In genomic region chr7:93284908-93285307, GRCh38 we compare ENCODE assay signal across 17 cellular contexts. TPM values are rescaled to one million over a fixed set of nuclear protein-coding genes. Genes with fewer than 3 reads are reported as not detected.
DNase-seq lines count a peak whose midpoint lies in the region; ATAC-seq and TF ChIP-seq lines count a peak whose summit lies in the region.
"Had no signal": no experiment of that assay in that cellular context is flagged by ENCODE, and none has a peak within 500 bp of the region (broad histone marks: within the 10 kb centered on the region; RNA-seq: fewer than 3 reads in every experiment).

No MANE protein-coding gene starts in this region.

- ATAC-seq in GM23338 = no peak
- ATAC-seq: A549 had no signal

- H3K27ac ChIP-seq in GM23338 (ENCODE audit: low read depth) = no peak overlapping the region
- no peak overlapping the region for H3K27ac ChIP-seq in mesendoderm (ENCODE audit: low read depth, low read length)
- H3K27ac ChIP-seq in colonic mucosa = no peak overlapping the region
- H3K27ac ChIP-seq: A549, C4-2B had no signal

- H4K20me1 ChIP-seq in GM23338 (replicated peaks; ENCODE audit: insufficient read depth) = no peaks in the 10 kb centered on the region

- no peak overlapping the region for H4K5ac ChIP-seq in mesendoderm (ENCODE audit: low read length)

- H3K79me2 ChIP-seq in GM23338 (replicated peaks; ENCODE audit: insufficient read depth) = no peaks in the 10 kb centered on the region
- no peaks in the 10 kb centered on the region for H3K79me2 ChIP-seq in mesendoderm (ENCODE audit: control insufficient read depth, insufficient read depth, low read length)

- no peak overlapping the region for H3K23ac ChIP-seq in mesendoderm (ENCODE audit: low read length)

- no peaks in the 10 kb centered on the region for H3K9me3 ChIP-seq in colonic mucosa
- H3K9me3 ChIP-seq: A549, BE2C had no signal

- H3K4me1 Mint-ChIP-seq in GM23338 = no peaks in the 10 kb centered on the region

- H3K4me3 Mint-ChIP-seq in GM23338 = no peak overlapping the region
- H3K4me3 Mint-ChIP-seq: CD4-positive, alpha-beta memory T cell; HFFc6 had no signal

- H2BK120ac ChIP-seq in mesendoderm (ENCODE audit: low read depth, low read length) = no peak overlapping the region

- H2BK5ac ChIP-seq in mesendoderm (ENCODE audit: low read length) = no peak overlapping the region

- no peak overlapping the region for H2AFZ ChIP-seq in GM23338

- WGBS in mesendoderm (ENCODE audit: extremely low coverage, insufficient coverage, low lambda C conversion rate) = no CpG with 5 or more reads among the region's 1 CpG

- H3K4me2 ChIP-seq in GM23338 = no peak overlapping the region
- H3K4me2 ChIP-seq in mesendoderm (ENCODE audit: low read length) = no peak overlapping the region
- H3K4me2 ChIP-seq: A549 had no signal

- H2BK15ac ChIP-seq in mesendoderm (replicated peaks; ENCODE audit: low read depth) = no peak overlapping the region

- H3K27me3 Mint-ChIP-seq in GM23338 (ENCODE audit: insufficient read depth, low read depth, poor library complexity) = no peaks in the 10 kb centered on the region
- H3K27me3 Mint-ChIP-seq: CD4-positive, alpha-beta memory T cell had no signal

- intact Hi-C loops in colonic mucosa (cut with DNase I) = no loop called here

- H3K27me3 ChIP-seq in GM23338 (ENCODE audit: insufficient read depth) (no peaks in the 10 kb centered on the region), mesendoderm (ENCODE audit: insufficient read depth, low read length, poor library complexity) (no peaks in the 10 kb centered on the region), colonic mucosa (no peaks in the 10 kb centered on the region)
- H3K27me3 ChIP-seq: BE2C had no signal

- TF ChIP-seq CTCF in GM23338 (conservative IDR thresholded peaks at IDR 0.05; ENCODE audit: low read depth in 2 of 2) = no peak
- TF ChIP-seq CTCF in choroid plexus epithelial cell (conservative IDR thresholded peaks at IDR 0.05; ENCODE audit: low read depth, low read length) = no peak
- no peak for TF ChIP-seq CTCF in colonic mucosa (IDR thresholded peaks at IDR 0.05)

- H3K4ac ChIP-seq in mesendoderm (ENCODE audit: low read depth, low read length) = no peak overlapping the region

- H3K18ac ChIP-seq in mesendoderm (ENCODE audit: low read length) = no peak overlapping the region

- H3K36me3 Mint-ChIP-seq in GM23338 (ENCODE audit: low read depth) = no peaks in the 10 kb centered on the region

- H2AK5ac ChIP-seq in mesendoderm (ENCODE audit: low read length) = no peak overlapping the region

- no peak overlapping the region for H3K9ac ChIP-seq in mesendoderm (ENCODE audit: low read length)
- no peak overlapping the region for H3K9ac ChIP-seq in colonic mucosa (ENCODE audit: low read depth in 2 of 2, low read length in 2 of 2)

- H3K56ac ChIP-seq in mesendoderm (ENCODE audit: low read length) = no peak overlapping the region

- H3K4me1 ChIP-seq in GM23338 (ENCODE audit: insufficient read depth) (no peaks in the 10 kb centered on the region), mesendoderm (ENCODE audit: control insufficient read depth, low read depth, low read length) (no peaks in the 10 kb centered on the region), colonic mucosa (no peaks in the 10 kb centered on the region)
- H3K4me1 ChIP-seq: A549, BE2C had no signal

- DNase-seq in GM23338 (ENCODE audit: low spot score) (no peak), NCI-H226 (peak; percentile 60), choroid plexus epithelial cell (ENCODE audit: low read depth) (peak; percentile 16), mesendoderm (peak; percentile 56), H4 (ENCODE audit: low spot score) (no peak), colonic mucosa (no peak)
- DNase-seq in stimulated activated CD8-positive, alpha-beta memory T cell treated with anti-CD3 and anti-CD28 coated beads, Interleukin-4, amount 100 ng/mL, for 48 hours = no peak
- DNase-seq: BE2C; CD4-positive, alpha-beta memory T cell; DMS53; GF-D8; HCEC 1CT; HFFc6 had no signal

- no peaks in the 10 kb centered on the region for H3K9me2 ChIP-seq in GM23338 (ENCODE audit: insufficient read depth)

- H3K4me3 ChIP-seq in GM23338 = no peak overlapping the region
- no peak overlapping the region for H3K4me3 ChIP-seq in choroid plexus epithelial cell (ENCODE audit: low read depth, low read length)
- no peak overlapping the region for H3K4me3 ChIP-seq in mesendoderm (ENCODE audit: low read length)
- H3K4me3 ChIP-seq in colonic mucosa = no peak overlapping the region
- H3K4me3 ChIP-seq: A549 had no signal

- peak overlapping the region; percentile 18; the same call in 1 of the 2 replicates for H3K27ac Mint-ChIP-seq in GM23338
- H3K27ac Mint-ChIP-seq: CD4-positive, alpha-beta memory T cell; HFFc6 had no signal

- no peak overlapping the region for H4K8ac ChIP-seq in mesendoderm (ENCODE audit: low read depth, low read length)

- H3K36me3 ChIP-seq in GM23338 (ENCODE audit: insufficient read depth) (no peaks in the 10 kb centered on the region), mesendoderm (ENCODE audit: control insufficient read depth, insufficient read depth, low read length) (no peaks in the 10 kb centered on the region), colonic mucosa (no peaks in the 10 kb centered on the region)
- H3K36me3 ChIP-seq: BE2C had no signal

- no peaks in the 10 kb centered on the region for H3K9me3 Mint-ChIP-seq in GM23338
- H3K9me3 Mint-ChIP-seq: CD4-positive, alpha-beta memory T cell; HFFc6 had no signal

- H3F3A ChIP-seq in GM23338 (replicated peaks; ENCODE audit: low read depth) = no peaks in the 10 kb centered on the region

- H3K79me1 ChIP-seq in mesendoderm (ENCODE audit: low read length) = no peaks in the 10 kb centered on the region

TF ChIP-seq in GM23338, 12 proteins besides CTCF, POLR2A, EP300 and RAD21 (continues in another document):
- TF ChIP-seq POLR2AphosphoS5 (IDR thresholded peaks at IDR 0.05; ENCODE audit: low read depth) (no peak), NANOG (IDR thresholded peaks at IDR 0.05; ENCODE audit: borderline replicate concordance) (no peak), JUNB (IDR thresholded peaks at IDR 0.05; ENCODE audit: unreplicated experiment) (no peak)
- TF ChIP-seq, protein P1, sequence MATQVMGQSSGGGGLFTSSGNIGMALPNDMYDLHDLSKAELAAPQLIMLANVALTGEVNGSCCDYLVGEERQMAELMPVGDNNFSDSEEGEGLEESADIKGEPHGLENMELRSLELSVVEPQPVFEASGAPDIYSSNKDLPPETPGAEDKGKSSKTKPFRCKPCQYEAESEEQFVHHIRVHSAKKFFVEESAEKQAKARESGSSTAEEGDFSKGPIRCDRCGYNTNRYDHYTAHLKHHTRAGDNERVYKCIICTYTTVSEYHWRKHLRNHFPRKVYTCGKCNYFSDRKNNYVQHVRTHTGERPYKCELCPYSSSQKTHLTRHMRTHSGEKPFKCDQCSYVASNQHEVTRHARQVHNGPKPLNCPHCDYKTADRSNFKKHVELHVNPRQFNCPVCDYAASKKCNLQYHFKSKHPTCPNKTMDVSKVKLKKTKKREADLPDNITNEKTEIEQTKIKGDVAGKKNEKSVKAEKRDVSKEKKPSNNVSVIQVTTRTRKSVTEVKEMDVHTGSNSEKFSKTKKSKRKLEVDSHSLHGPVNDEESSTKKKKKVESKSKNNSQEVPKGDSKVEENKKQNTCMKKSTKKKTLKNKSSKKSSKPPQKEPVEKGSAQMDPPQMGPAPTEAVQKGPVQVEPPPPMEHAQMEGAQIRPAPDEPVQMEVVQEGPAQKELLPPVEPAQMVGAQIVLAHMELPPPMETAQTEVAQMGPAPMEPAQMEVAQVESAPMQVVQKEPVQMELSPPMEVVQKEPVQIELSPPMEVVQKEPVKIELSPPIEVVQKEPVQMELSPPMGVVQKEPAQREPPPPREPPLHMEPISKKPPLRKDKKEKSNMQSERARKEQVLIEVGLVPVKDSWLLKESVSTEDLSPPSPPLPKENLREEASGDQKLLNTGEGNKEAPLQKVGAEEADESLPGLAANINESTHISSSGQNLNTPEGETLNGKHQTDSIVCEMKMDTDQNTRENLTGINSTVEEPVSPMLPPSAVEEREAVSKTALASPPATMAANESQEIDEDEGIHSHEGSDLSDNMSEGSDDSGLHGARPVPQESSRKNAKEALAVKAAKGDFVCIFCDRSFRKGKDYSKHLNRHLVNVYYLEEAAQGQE (IDR thresholded peaks at IDR 0.05; ENCODE audit: unreplicated experiment) = no peak

RNA-seq across cellular contexts. Expression of gene VPS50, which starts 52.7 kb away (rescaled TPM):
- 12.3 and 20.5 TPM in 2 replicates for total RNA-seq in GM23338 (2014; rRNA removed; shearing (Covaris generic))
- 3.2 and 4.3 TPM in 2 replicates for polyA plus RNA-seq in GM23338 (2016; fragmentation: Nextera tagmentation; extraction: Ambion mirVana)
- 5.0 TPM for polyA plus RNA-seq in mesendoderm (2013, experiment 1 of 2)
- 5.0 TPM for polyA plus RNA-seq in mesendoderm (2013, experiment 2 of 2)
- total RNA-seq in H4 (2014; rRNA removed; shearing (Covaris generic)) = 17.9 and 25.6 TPM in 2 replicates
- 10 to 100 TPM; 27.2 to 29.0 TPM for total RNA-seq in colonic mucosa

RNA-seq across cellular contexts. Expression of gene HEPACAM2, which starts 58.6 kb away (rescaled TPM):
- not detected in 2 replicates for total RNA-seq in GM23338 (2014; rRNA removed; shearing (Covaris generic))
- polyA plus RNA-seq in GM23338 (2016; fragmentation: Nextera tagmentation; extraction: Ambion mirVana) = not detected in 2 replicates
- not detected for polyA plus RNA-seq in mesendoderm (2013, experiment 1 of 2)
- polyA plus RNA-seq in mesendoderm (2013, experiment 2 of 2) = not detected
- not detected in 2 replicates for total RNA-seq in H4 (2014; rRNA removed; shearing (Covaris generic))
- total RNA-seq in colonic mucosa = 10 to 100 TPM; 45.9 to 81.5 TPM
- total RNA-seq: H1 had no signal
- polyA plus RNA-seq: AG04450; CD4-positive, alpha-beta memory T cell; H1 had no signal

Comparison
In these comparisons a context has a peak if more than half of its experiments do, and no peak if none do; other contexts are left out.
1. DNase-seq: peak in NCI-H226 (single experiment), choroid plexus epithelial cell (single experiment) and mesendoderm (single experiment); none in GM23338 (single experiment), stimulated activated CD8-positive, alpha-beta memory T cell treated with anti-CD3 and anti-CD28 coated beads, Interleukin-4, amount 100 ng/mL, for 48 hours (single experiment), H4 (single experiment) and colonic mucosa (single experiment).
2. RNA of gene HEPACAM2, which starts 58.6 kb away (total RNA-seq): 45.9 to 81.5 TPM in colonic mucosa; not detected in GM23338 and not detected in H4; every median in the first group is over 10 times any median in the second.